In genomic region chr5:38556599-38557308, GRCh38 we compare ENCODE assay signal across 1 cellular context.
A peak's percentile ranks its signal among the peaks of the same experiment; 100 is the strongest.
TF ChIP-seq lines count a peak whose summit lies in the region.

LIFR (minus strand) TSS chr5:38556646; CDS start chr5:38530647, 25,999 bp downstream.

TF ChIP-seq in HepG2, 621 proteins besides CTCF, POLR2A, EP300 and RAD21 (continued from another document and continues in another):
- TF ChIP-seq ZNF263 (CRISPR knock-in tag; IDR thresholded peaks at IDR 0.05) = peak; percentile 89
- 0 out of 2 replicates have a peak, but pooled peaks have one; percentile 46 for TF ChIP-seq ZNF280B (CRISPR knock-in tag; IDR thresholded peaks at IDR 0.05; ENCODE audit: borderline replicate concordance)
- no peak for TF ChIP-seq LRRFIP1 (CRISPR knock-in tag; conservative IDR thresholded peaks at IDR 0.05)
- TF ChIP-seq ASH2L (IDR thresholded peaks at IDR 0.05; ENCODE audit: insufficient read length, low read depth, low read length) = peak; percentile 92
- no peak for TF ChIP-seq ZBTB3 (CRISPR knock-in tag; IDR thresholded peaks at IDR 0.05; ENCODE audit: borderline replicate concordance, low read depth)
- peak; percentile 66 for TF ChIP-seq ZNF547 (CRISPR knock-in tag; IDR thresholded peaks at IDR 0.05)
- 0 out of 2 replicates have a peak, but pooled peaks have one; percentile 27 for TF ChIP-seq IRF2 (CRISPR knock-in tag; IDR thresholded peaks at IDR 0.05)
- no peak for TF ChIP-seq MAFF (IDR thresholded peaks at IDR 0.05; ENCODE audit: low read depth, low read length)
- peak; percentile 67; the same call in 1 of the 2 replicates for TF ChIP-seq ZMAT3 (CRISPR knock-in tag; conservative IDR thresholded peaks at IDR 0.05)
- 0 out of 2 replicates have a peak, but pooled peaks have one; percentile 21 for TF ChIP-seq ATF3 (CRISPR knock-in tag; IDR thresholded peaks at IDR 0.05)
- 0 out of 2 replicates have a peak, but pooled peaks have one; percentile 30 for TF ChIP-seq ZNF446 (CRISPR knock-in tag; IDR thresholded peaks at IDR 0.05)
- peak; percentile 52 for TF ChIP-seq SAP130 (CRISPR knock-in tag; IDR thresholded peaks at IDR 0.05; ENCODE audit: low read depth)
- 0 out of 2 replicates have a peak, but pooled peaks have one; percentile 32 for TF ChIP-seq ZFP36L2 (CRISPR knock-in tag; IDR thresholded peaks at IDR 0.05)
- peak; percentile 48; the same call in 1 of the 2 replicates for TF ChIP-seq KDM2A (CRISPR knock-in tag; IDR thresholded peaks at IDR 0.05; ENCODE audit: borderline replicate concordance, low read depth)
- peak; percentile 65 for TF ChIP-seq ZSCAN31 (CRISPR knock-in tag; IDR thresholded peaks at IDR 0.05; ENCODE audit: low read depth)
- TF ChIP-seq ZBTB37 (CRISPR knock-in tag; IDR thresholded peaks at IDR 0.05) = no peak
- TF ChIP-seq ARID5B (CRISPR knock-in tag; IDR thresholded peaks at IDR 0.05) = peak; percentile 38
- TF ChIP-seq SETDB1 (CRISPR knock-in tag; IDR thresholded peaks at IDR 0.05; ENCODE audit: borderline replicate concordance) = no peak
- TF ChIP-seq UBTF (CRISPR knock-in tag; IDR thresholded peaks at IDR 0.05) = peak; percentile 97
- TF ChIP-seq ZNF205 (CRISPR knock-in tag; IDR thresholded peaks at IDR 0.05) = peak; percentile 32; the same call in 1 of the 2 replicates
- TF ChIP-seq ZNF224 (CRISPR knock-in tag; IDR thresholded peaks at IDR 0.05) = no peak
- TF ChIP-seq REL (CRISPR knock-in tag; conservative IDR thresholded peaks at IDR 0.05) = peak; percentile 67; the same call in 1 of the 2 replicates
- TF ChIP-seq E2F5 (CRISPR knock-in tag; conservative IDR thresholded peaks at IDR 0.05) = no peak
- peak in 1 of 2 experiments; percentile 25; a peak in 1 of 4 replicates for TF ChIP-seq KLF16 (CRISPR knock-in tag; IDR thresholded peaks at IDR 0.05)
- TF ChIP-seq PRMT3 (CRISPR knock-in tag; IDR thresholded peaks at IDR 0.05; ENCODE audit: borderline replicate concordance, low read depth) = no peak
- peak; percentile 32 for TF ChIP-seq TBX2 (CRISPR knock-in tag; IDR thresholded peaks at IDR 0.05; ENCODE audit: borderline replicate concordance)
- TF ChIP-seq NR0B2 (CRISPR knock-in tag; IDR thresholded peaks at IDR 0.05) = 0 out of 2 replicates have a peak, but pooled peaks have one; percentile 29
- TF ChIP-seq SMAD1 (CRISPR knock-in tag; IDR thresholded peaks at IDR 0.05; ENCODE audit: borderline replicate concordance, low read depth) = 0 out of 2 replicates have a peak, but pooled peaks have one; percentile 50
- no peak for TF ChIP-seq FOXJ3 (CRISPR knock-in tag; IDR thresholded peaks at IDR 0.05; ENCODE audit: borderline replicate concordance)
- TF ChIP-seq ZNF3 (CRISPR knock-in tag; IDR thresholded peaks at IDR 0.05) = no peak
- TF ChIP-seq ARID2 (CRISPR knock-in tag; IDR thresholded peaks at IDR 0.05; ENCODE audit: borderline replicate concordance) = 0 out of 2 replicates have a peak, but pooled peaks have one; percentile 12
- TF ChIP-seq NONO (IDR thresholded peaks at IDR 0.05) = no peak
- peak; percentile 72; the same call in 1 of the 2 replicates for TF ChIP-seq NONO (CRISPR knock-in tag; conservative IDR thresholded peaks at IDR 0.05)
- TF ChIP-seq TFDP2 (CRISPR knock-in tag; IDR thresholded peaks at IDR 0.05) = peak; percentile 28; the same call in 1 of the 2 replicates
- TF ChIP-seq AHDC1 (CRISPR knock-in tag; IDR thresholded peaks at IDR 0.05; ENCODE audit: borderline replicate concordance) = peak; percentile 63; the same call in 1 of the 2 replicates
- TF ChIP-seq ZNF607 (CRISPR knock-in tag; IDR thresholded peaks at IDR 0.05; ENCODE audit: borderline replicate concordance) = peak; percentile 60; the same call in 1 of the 2 replicates
- no peak for TF ChIP-seq ZNF232 (CRISPR knock-in tag; IDR thresholded peaks at IDR 0.05; ENCODE audit: borderline replicate concordance)
- peak; percentile 62; the same call in 1 of the 2 replicates for TF ChIP-seq GABPB1 (CRISPR knock-in tag; IDR thresholded peaks at IDR 0.05)
